In the genomic region with DNA sequence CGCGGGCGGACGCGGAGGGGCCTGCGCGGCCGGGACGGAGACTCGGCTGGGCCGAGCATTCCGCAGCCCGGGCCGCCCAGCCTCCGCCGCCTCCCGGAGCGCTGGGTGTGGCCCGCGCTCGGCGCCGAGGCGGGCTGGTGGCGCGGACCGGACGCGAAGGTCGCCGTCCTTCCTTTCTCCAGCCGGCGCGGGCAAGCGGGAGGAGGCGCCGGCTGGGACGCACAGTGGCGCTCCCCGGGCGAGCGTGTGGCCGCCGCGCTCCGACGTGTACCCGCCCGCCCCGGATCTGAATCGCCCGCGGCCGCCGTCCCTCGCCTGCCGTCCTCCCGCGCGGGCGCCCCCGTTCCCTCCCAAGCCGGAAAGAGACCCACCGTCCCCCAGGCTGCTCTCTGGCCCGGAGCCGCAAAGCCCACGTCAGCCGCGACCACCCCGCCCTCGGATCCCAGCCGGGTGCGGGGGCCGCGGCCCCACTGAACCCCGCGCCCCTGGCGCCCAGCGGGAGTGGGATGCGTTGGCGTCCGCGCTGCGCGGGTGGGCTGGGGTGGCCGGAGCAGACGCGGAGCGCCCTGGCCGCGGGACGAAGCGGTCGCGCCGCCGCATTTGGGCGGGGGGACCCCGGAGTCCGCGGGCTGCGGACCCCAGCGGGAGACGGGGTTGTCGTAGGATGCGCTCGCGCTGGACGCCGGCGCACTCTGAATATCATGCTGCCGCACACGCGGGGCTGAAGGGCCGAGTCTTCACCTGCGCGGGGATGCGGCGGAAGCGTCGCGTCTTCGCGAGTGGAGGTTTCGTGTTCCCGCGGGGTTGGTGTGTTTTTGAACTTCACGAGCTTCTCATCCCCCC, we compare ENCODE assay signal across 1 cellular context.
TF ChIP-seq lines count a peak whose summit lies in the region.

No MANE protein-coding gene starts in this region.

TF ChIP-seq in K562, 482 proteins besides CTCF, POLR2A, EP300 and RAD21 (continued from another document and continues in another):
- TF ChIP-seq ZNF780A (CRISPR knock-in tag; IDR thresholded peaks at IDR 0.05) (no peak), ZNF133 (CRISPR knock-in tag; IDR thresholded peaks at IDR 0.05) (no peak), BRD9 (IDR thresholded peaks at IDR 0.05; ENCODE audit: low read depth, partially characterized antibody) (no peak), ZNF79 (CRISPR knock-in tag; IDR thresholded peaks at IDR 0.05; ENCODE audit: low read depth) (no peak), CHD4 (IDR thresholded peaks at IDR 0.05; ENCODE audit: insufficient read depth, insufficient replicate concordance, low read depth, low read length, poor library complexity, severe bottlenecking) (no peak), GATAD2B (IDR thresholded peaks at IDR 0.05; ENCODE audit: borderline replicate concordance) (no peak), CBFB (CRISPR knock-in tag; IDR thresholded peaks at IDR 0.05) (no peak), ZNF311 (CRISPR knock-in tag; IDR thresholded peaks at IDR 0.05) (no peak), ARID2 (IDR thresholded peaks at IDR 0.05) (no peak), TEAD2 (tag; IDR thresholded peaks at IDR 0.05) (no peak), NRF1 (conservative IDR thresholded peaks at IDR 0.05 in 1 of 2, IDR thresholded peaks at IDR 0.05 in 1 of 2) (peak; percentile 55 to 63), SNRNP70 (optimal IDR thresholded peaks at IDR 0.05; ENCODE audit: low read depth, low read length) (no peak), RNF219 (CRISPR knock-in tag; IDR thresholded peaks at IDR 0.05) (no peak), ATF3 (IDR thresholded peaks at IDR 0.05) (no peak), ATF3 (CRISPR knock-in tag; conservative IDR thresholded peaks at IDR 0.05) (no peak), GTF2E2 (tag; IDR thresholded peaks at IDR 0.05) (no peak), MAFF (IDR thresholded peaks at IDR 0.05; ENCODE audit: low read length) (no peak), ZZZ3 (IDR thresholded peaks at IDR 0.05) (no peak), PTBP1 (IDR thresholded peaks at IDR 0.05; ENCODE audit: low read depth, low read length) (no peak), RBM34 (IDR thresholded peaks at IDR 0.05; ENCODE audit: borderline replicate concordance, insufficient read depth, low read length) (0 out of 2 replicates have a peak, but pooled peaks have one; percentile 29), SREBF1 (IDR thresholded peaks at IDR 0.05; ENCODE audit: borderline replicate concordance, low read depth, low read length) (no peak), ZNF511 (CRISPR knock-in tag; IDR thresholded peaks at IDR 0.05) (no peak), ETV6 (IDR thresholded peaks at IDR 0.05; ENCODE audit: borderline replicate concordance in 1 of 2, low read depth in 2 of 2, low read length in 1 of 2) (no peak), ETV6 (CRISPR knock-in tag; IDR thresholded peaks at IDR 0.05; ENCODE audit: borderline replicate concordance) (no peak), EGR1 (conservative IDR thresholded peaks at IDR 0.05) (peak; percentile 61), TCF7L2 (IDR thresholded peaks at IDR 0.05; ENCODE audit: low read depth, low read length) (no peak), BCLAF1 (IDR thresholded peaks at IDR 0.05; ENCODE audit: borderline replicate concordance in 1 of 2, control insufficient read depth in 1 of 2, low read depth in 2 of 2, low read length in 1 of 2) (no peak)
- TF ChIP-seq, protein P1, sequence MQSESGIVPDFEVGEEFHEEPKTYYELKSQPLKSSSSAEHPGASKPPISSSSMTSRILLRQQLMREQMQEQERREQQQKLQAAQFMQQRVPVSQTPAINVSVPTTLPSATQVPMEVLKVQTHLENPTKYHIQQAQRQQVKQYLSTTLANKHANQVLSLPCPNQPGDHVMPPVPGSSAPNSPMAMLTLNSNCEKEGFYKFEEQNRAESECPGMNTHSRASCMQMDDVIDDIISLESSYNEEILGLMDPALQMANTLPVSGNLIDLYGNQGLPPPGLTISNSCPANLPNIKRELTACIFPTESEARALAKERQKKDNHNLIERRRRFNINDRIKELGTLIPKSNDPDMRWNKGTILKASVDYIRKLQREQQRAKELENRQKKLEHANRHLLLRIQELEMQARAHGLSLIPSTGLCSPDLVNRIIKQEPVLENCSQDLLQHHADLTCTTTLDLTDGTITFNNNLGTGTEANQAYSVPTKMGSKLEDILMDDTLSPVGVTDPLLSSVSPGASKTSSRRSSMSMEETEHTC (IDR thresholded peaks at IDR 0.05) = no peak
- TF ChIP-seq, protein P2, sequence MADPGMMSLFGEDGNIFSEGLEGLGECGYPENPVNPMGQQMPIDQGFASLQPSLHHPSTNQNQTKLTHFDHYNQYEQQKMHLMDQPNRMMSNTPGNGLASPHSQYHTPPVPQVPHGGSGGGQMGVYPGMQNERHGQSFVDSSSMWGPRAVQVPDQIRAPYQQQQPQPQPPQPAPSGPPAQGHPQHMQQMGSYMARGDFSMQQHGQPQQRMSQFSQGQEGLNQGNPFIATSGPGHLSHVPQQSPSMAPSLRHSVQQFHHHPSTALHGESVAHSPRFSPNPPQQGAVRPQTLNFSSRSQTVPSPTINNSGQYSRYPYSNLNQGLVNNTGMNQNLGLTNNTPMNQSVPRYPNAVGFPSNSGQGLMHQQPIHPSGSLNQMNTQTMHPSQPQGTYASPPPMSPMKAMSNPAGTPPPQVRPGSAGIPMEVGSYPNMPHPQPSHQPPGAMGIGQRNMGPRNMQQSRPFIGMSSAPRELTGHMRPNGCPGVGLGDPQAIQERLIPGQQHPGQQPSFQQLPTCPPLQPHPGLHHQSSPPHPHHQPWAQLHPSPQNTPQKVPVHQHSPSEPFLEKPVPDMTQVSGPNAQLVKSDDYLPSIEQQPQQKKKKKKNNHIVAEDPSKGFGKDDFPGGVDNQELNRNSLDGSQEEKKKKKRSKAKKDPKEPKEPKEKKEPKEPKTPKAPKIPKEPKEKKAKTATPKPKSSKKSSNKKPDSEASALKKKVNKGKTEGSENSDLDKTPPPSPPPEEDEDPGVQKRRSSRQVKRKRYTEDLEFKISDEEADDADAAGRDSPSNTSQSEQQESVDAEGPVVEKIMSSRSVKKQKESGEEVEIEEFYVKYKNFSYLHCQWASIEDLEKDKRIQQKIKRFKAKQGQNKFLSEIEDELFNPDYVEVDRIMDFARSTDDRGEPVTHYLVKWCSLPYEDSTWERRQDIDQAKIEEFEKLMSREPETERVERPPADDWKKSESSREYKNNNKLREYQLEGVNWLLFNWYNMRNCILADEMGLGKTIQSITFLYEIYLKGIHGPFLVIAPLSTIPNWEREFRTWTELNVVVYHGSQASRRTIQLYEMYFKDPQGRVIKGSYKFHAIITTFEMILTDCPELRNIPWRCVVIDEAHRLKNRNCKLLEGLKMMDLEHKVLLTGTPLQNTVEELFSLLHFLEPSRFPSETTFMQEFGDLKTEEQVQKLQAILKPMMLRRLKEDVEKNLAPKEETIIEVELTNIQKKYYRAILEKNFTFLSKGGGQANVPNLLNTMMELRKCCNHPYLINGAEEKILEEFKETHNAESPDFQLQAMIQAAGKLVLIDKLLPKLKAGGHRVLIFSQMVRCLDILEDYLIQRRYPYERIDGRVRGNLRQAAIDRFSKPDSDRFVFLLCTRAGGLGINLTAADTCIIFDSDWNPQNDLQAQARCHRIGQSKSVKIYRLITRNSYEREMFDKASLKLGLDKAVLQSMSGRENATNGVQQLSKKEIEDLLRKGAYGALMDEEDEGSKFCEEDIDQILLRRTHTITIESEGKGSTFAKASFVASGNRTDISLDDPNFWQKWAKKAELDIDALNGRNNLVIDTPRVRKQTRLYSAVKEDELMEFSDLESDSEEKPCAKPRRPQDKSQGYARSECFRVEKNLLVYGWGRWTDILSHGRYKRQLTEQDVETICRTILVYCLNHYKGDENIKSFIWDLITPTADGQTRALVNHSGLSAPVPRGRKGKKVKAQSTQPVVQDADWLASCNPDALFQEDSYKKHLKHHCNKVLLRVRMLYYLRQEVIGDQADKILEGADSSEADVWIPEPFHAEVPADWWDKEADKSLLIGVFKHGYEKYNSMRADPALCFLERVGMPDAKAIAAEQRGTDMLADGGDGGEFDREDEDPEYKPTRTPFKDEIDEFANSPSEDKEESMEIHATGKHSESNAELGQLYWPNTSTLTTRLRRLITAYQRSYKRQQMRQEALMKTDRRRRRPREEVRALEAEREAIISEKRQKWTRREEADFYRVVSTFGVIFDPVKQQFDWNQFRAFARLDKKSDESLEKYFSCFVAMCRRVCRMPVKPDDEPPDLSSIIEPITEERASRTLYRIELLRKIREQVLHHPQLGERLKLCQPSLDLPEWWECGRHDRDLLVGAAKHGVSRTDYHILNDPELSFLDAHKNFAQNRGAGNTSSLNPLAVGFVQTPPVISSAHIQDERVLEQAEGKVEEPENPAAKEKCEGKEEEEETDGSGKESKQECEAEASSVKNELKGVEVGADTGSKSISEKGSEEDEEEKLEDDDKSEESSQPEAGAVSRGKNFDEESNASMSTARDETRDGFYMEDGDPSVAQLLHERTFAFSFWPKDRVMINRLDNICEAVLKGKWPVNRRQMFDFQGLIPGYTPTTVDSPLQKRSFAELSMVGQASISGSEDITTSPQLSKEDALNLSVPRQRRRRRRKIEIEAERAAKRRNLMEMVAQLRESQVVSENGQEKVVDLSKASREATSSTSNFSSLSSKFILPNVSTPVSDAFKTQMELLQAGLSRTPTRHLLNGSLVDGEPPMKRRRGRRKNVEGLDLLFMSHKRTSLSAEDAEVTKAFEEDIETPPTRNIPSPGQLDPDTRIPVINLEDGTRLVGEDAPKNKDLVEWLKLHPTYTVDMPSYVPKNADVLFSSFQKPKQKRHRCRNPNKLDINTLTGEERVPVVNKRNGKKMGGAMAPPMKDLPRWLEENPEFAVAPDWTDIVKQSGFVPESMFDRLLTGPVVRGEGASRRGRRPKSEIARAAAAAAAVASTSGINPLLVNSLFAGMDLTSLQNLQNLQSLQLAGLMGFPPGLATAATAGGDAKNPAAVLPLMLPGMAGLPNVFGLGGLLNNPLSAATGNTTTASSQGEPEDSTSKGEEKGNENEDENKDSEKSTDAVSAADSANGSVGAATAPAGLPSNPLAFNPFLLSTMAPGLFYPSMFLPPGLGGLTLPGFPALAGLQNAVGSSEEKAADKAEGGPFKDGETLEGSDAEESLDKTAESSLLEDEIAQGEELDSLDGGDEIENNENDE (IDR thresholded peaks at IDR 0.05; ENCODE audit: low read depth, low read length) = no peak
- TF ChIP-seq, protein P3, sequence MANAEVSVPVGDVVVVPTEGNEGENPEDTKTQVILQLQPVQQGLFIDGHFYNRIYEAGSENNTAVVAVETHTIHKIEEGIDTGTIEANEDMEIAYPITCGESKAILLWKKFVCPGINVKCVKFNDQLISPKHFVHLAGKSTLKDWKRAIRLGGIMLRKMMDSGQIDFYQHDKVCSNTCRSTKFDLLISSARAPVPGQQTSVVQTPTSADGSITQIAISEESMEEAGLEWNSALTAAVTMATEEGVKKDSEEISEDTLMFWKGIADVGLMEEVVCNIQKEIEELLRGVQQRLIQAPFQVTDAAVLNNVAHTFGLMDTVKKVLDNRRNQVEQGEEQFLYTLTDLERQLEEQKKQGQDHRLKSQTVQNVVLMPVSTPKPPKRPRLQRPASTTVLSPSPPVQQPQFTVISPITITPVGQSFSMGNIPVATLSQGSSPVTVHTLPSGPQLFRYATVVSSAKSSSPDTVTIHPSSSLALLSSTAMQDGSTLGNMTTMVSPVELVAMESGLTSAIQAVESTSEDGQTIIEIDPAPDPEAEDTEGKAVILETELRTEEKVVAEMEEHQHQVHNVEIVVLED (CRISPR knock-in tag; IDR thresholded peaks at IDR 0.05) = peak; percentile 40; the same call in 1 of the 2 replicates
